Comparison of ENCODE assay signal across 13 cellular contexts in genomic region chr21:36087362-36088138, GRCh38. TPM values are rescaled to one million over a fixed set of nuclear protein-coding genes. Genes with fewer than 3 reads are reported as not detected.
A peak's percentile ranks its signal among the peaks of the same experiment; 100 is the strongest.
DNase-seq lines count a peak whose midpoint lies in the region; ATAC-seq and TF ChIP-seq lines count a peak whose summit lies in the region.
"Had no signal": no experiment of that assay in that cellular context is flagged by ENCODE, and none has a peak within 500 bp of the region (broad histone marks: within the 10 kb centered on the region; RNA-seq: fewer than 3 reads in every experiment).

No MANE protein-coding gene starts in this region.

- H3K27me3 Mint-ChIP-seq in activated T-cell treated with anti-CD3 and anti-CD28 coated beads, Interleukin-2, amount 50 U/mL, for 72 hours (ENCODE audit: low read depth): no peaks in the 10 kb centered on the region
- H3K27me3 Mint-ChIP-seq in activated T-cell treated with anti-CD3 and anti-CD28 coated beads, Interleukin-2, amount 50 U/mL, for 4 hours (ENCODE audit: low read depth): no peaks in the 10 kb centered on the region

- DNase-seq in cardiac muscle cell (ENCODE audit: low read depth in 1 of 2, low spot score in 1 of 2) (no peak), right atrium auricular region (ENCODE audit: low spot score) (no peak), amygdala (lab: John Stamatoyannopoulos, UW) (peak in 55 of 56 donors; percentile 22 to 95 (median 83)), hypothalamus (lab: John Stamatoyannopoulos, UW) (peak in 48 of 51 donors; percentile 15 to 95 (median 79))
- DNase-seq in activated T-cell treated with anti-CD3 and anti-CD28 coated beads, Interleukin-2, amount 50 U/mL, for 72 hours: no peak
- DNase-seq in activated T-cell treated with anti-CD3 and anti-CD28 coated beads, Interleukin-2, amount 50 U/mL, for 4 hours: no peak
- DNase-seq: activated CD8-positive, alpha-beta memory T cell treated with anti-CD3 and anti-CD28 coated beads, Interleukin-2, amount 50 U/mL, for 48 hours; cortex of kidney; NCI-H510A treated with DMSO at 0.1 percent for 48 hours; upper lobe of left lung had no signal

- no peak for ATAC-seq in activated T-cell treated with anti-CD3 and anti-CD28 coated beads, Interleukin-2, amount 50 U/mL, for 72 hours (replicated peaks in 1 of 2)
- no peak for ATAC-seq in activated T-cell treated with anti-CD3 and anti-CD28 coated beads, Interleukin-2, amount 50 U/mL, for 4 hours
- no peak for ATAC-seq in HG02981 (IDR thresholded peaks at IDR 0.05; ENCODE audit: unreplicated experiment)

- no peaks in the 10 kb centered on the region for H3K36me3 ChIP-seq in cardiac muscle cell
- H3K36me3 ChIP-seq in right atrium auricular region: no peaks in the 10 kb centered on the region
- H3K36me3 ChIP-seq: upper lobe of left lung had no signal

- no peaks in the 10 kb centered on the region for H3K9me3 Mint-ChIP-seq in activated T-cell treated with anti-CD3 and anti-CD28 coated beads, Interleukin-2, amount 50 U/mL, for 72 hours
- no peaks in the 10 kb centered on the region for H3K9me3 Mint-ChIP-seq in activated T-cell treated with anti-CD3 and anti-CD28 coated beads, Interleukin-2, amount 50 U/mL, for 4 hours
- H3K9me3 Mint-ChIP-seq: T-helper 1 cell treated with Interleukin-12 subunit alpha and Interleukin-12 subunit beta and Interleukin-4 antibody, amounts not matched to agents 30 μg/mL and 1 μg/mL, for 36 hours had no signal

- no peak overlapping the region for H3K4me3 ChIP-seq in cardiac muscle cell
- no peak overlapping the region for H3K4me3 ChIP-seq in right atrium auricular region
- H3K4me3 ChIP-seq: upper lobe of left lung had no signal

- no peaks in the 10 kb centered on the region for H3K36me3 Mint-ChIP-seq in activated T-cell treated with anti-CD3 and anti-CD28 coated beads, Interleukin-2, amount 50 U/mL, for 72 hours (ENCODE audit: insufficient read depth in 2 of 2)
- H3K36me3 Mint-ChIP-seq in activated T-cell treated with anti-CD3 and anti-CD28 coated beads, Interleukin-2, amount 50 U/mL, for 4 hours (ENCODE audit: insufficient read depth): peaks cover 2% of the 10 kb centered on the region

- no peak overlapping the region for H3K4me3 Mint-ChIP-seq in activated T-cell treated with anti-CD3 and anti-CD28 coated beads, Interleukin-2, amount 50 U/mL, for 72 hours
- no peak overlapping the region for H3K4me3 Mint-ChIP-seq in activated T-cell treated with anti-CD3 and anti-CD28 coated beads, Interleukin-2, amount 50 U/mL, for 4 hours
- H3K4me3 Mint-ChIP-seq: T-helper 1 cell treated with Interleukin-12 subunit alpha and Interleukin-12 subunit beta and Interleukin-4 antibody, amounts not matched to agents 30 μg/mL and 1 μg/mL, for 36 hours had no signal

- H3K27me3 ChIP-seq in cardiac muscle cell (no peaks in the 10 kb centered on the region), right atrium auricular region (no peaks in the 10 kb centered on the region)
- H3K27me3 ChIP-seq: upper lobe of left lung had no signal

- TF ChIP-seq CTCF in cardiac muscle cell (IDR thresholded peaks at IDR 0.05; ENCODE audit: low read depth, low read length) (peak; percentile 23), right atrium auricular region (IDR thresholded peaks at IDR 0.05) (no peak)

- no peak overlapping the region for H3K27ac Mint-ChIP-seq in activated T-cell treated with anti-CD3 and anti-CD28 coated beads, Interleukin-2, amount 50 U/mL, for 72 hours
- H3K27ac Mint-ChIP-seq: T-helper 1 cell treated with Interleukin-12 subunit alpha and Interleukin-12 subunit beta and Interleukin-4 antibody, amounts not matched to agents 30 μg/mL and 1 μg/mL, for 36 hours had no signal

- H3K4me1 ChIP-seq in cardiac muscle cell (ENCODE audit: low read depth) (no peaks in the 10 kb centered on the region), right atrium auricular region (no peaks in the 10 kb centered on the region)
- H3K4me1 ChIP-seq: upper lobe of left lung had no signal

- no peaks in the 10 kb centered on the region for H3K4me1 Mint-ChIP-seq in activated T-cell treated with anti-CD3 and anti-CD28 coated beads, Interleukin-2, amount 50 U/mL, for 72 hours (ENCODE audit: low read depth)
- peaks cover 5% of the 10 kb centered on the region for H3K4me1 Mint-ChIP-seq in activated T-cell treated with anti-CD3 and anti-CD28 coated beads, Interleukin-2, amount 50 U/mL, for 4 hours (ENCODE audit: low read depth)

- H3K27ac ChIP-seq in cardiac muscle cell: no peak overlapping the region
- H3K27ac ChIP-seq in right atrium auricular region: no peak overlapping the region
- H3K27ac ChIP-seq in temporal lobe (ENCODE audit: low read depth, low read length): peak overlapping the region; percentile 100
- H3K27ac ChIP-seq: upper lobe of left lung had no signal

- H3K9me3 ChIP-seq in cardiac muscle cell (ENCODE audit: low read depth): no peaks in the 10 kb centered on the region
- H3K9me3 ChIP-seq in right atrium auricular region: no peaks in the 10 kb centered on the region
- H3K9me3 ChIP-seq: upper lobe of left lung had no signal

RNA-seq across cellular contexts. Expression of gene CBR1, which starts 17.7 kb away (rescaled TPM):
- total RNA-seq in cardiac muscle cell: 60.8 and 83.1 TPM in 2 replicates
- polyA plus RNA-seq in cardiac muscle cell: 45.1 and 49.5 TPM in 2 replicates
- 100 to 1,000 TPM in 1 of 2 donors, 10 to 100 TPM in 1; 60.7 to 101 TPM for total RNA-seq in right atrium auricular region
- total RNA-seq in temporal lobe: 15.0 TPM
- 10 to 100 TPM; 17.0 to 38.5 TPM for total RNA-seq in activated T-cell treated with anti-CD3 and anti-CD28 coated beads, Interleukin-2, amount 50 U/mL, for 72 hours
- 10 to 100 TPM; 45.5 to 57.0 (median 56.8) TPM for total RNA-seq in activated T-cell treated with anti-CD3 and anti-CD28 coated beads, Interleukin-2, amount 50 U/mL, for 4 hours

RNA-seq across cellular contexts. Expression of gene SETD4, which starts 27.2 kb away (rescaled TPM):
- total RNA-seq in cardiac muscle cell: 14.7 and 16.2 TPM in 2 replicates
- 18.1 and 28.5 TPM in 2 replicates for polyA plus RNA-seq in cardiac muscle cell
- 1 to 10 TPM; 6.3 to 7.6 TPM for total RNA-seq in right atrium auricular region
- 26.3 TPM for total RNA-seq in temporal lobe
- 10 to 100 TPM; 14.0 to 16.7 TPM for total RNA-seq in activated T-cell treated with anti-CD3 and anti-CD28 coated beads, Interleukin-2, amount 50 U/mL, for 72 hours
- 10 to 100 TPM; 15.9 to 18.8 (median 17.2) TPM for total RNA-seq in activated T-cell treated with anti-CD3 and anti-CD28 coated beads, Interleukin-2, amount 50 U/mL, for 4 hours

RNA-seq across cellular contexts. Expression of gene CBR3, which starts 47.3 kb away (rescaled TPM):
- total RNA-seq in cardiac muscle cell (not detected in 2 replicates), right atrium auricular region (1 to 10 TPM; 1.8 to 8.2 TPM), temporal lobe (0.98 TPM)
- polyA plus RNA-seq in cardiac muscle cell: not detected in 2 replicates
- total RNA-seq in activated T-cell treated with anti-CD3 and anti-CD28 coated beads, Interleukin-2, amount 50 U/mL, for 72 hours: 10 to 100 TPM; 13.0 to 19.2 TPM
- 1 to 10 TPM; 3.6 to 7.6 (median 6.7) TPM for total RNA-seq in activated T-cell treated with anti-CD3 and anti-CD28 coated beads, Interleukin-2, amount 50 U/mL, for 4 hours

Comparison
In these comparisons a context has a peak if more than half of its experiments do, and no peak if none do; other contexts are left out.
1. DNase-seq: peak in amygdala (55 of 56) and hypothalamus (48 of 51); none in cardiac muscle cell (0 of 2), right atrium auricular region (single experiment), activated T-cell treated with anti-CD3 and anti-CD28 coated beads, Interleukin-2, amount 50 U/mL, for 72 hours (0 of 2) and activated T-cell treated with anti-CD3 and anti-CD28 coated beads, Interleukin-2, amount 50 U/mL, for 4 hours (single experiment).